8 cellular contexts compared by ENCODE assay signal in the genomic region with DNA sequence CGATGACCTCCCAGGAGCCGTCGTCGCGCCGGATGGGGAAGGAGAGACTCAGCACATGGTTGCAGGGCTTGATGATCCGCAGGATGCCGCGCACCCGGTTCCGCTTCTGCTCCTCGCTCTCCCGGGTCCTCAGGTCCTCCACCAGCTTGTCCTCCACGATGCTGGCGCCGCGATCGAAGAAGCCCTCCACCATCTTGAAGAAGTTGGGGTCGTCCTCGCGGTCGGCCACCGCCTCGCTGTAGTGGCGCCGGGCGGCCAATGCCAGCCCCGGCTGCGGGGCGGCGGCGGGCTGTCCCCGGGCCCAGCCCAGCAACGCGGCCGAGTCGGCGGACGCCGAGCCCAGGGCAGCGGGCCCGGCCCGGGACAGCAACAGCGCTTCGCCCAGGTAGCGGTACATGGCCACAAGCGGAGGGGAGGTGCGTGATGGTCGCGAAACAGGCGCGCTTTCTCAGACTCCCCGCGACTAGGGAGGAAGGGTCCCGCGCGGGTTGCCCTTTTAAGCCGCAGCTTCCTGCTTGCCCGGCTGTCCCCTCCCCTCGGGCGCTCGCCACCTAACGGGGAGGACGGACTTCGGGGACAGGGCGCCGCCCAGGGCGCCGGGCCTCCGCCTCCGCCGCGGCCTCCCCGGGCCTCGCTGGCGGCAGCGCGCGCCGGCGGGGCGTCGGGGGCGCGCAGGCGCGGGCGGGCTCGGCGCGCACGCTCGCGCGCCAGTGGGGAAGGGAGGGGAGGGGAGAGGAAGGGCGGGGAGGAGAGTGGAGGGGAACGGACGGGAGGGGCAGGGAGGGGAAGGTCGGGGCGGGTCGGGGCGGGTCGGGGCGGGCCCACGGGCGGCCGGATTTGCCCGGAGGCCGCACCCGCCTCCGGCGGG. TPM values are rescaled to one million over a fixed set of nuclear protein-coding genes. Genes with fewer than 3 reads are reported as not detected.
DNase-seq lines count a peak whose midpoint lies in the region; ATAC-seq and TF ChIP-seq lines count a peak whose summit lies in the region.

GLUD1 (minus strand) TSS at position 471 of the 868 bp plus-strand sequence; CDS start at position 397, 74 bp downstream.
SHLD2 (plus strand) TSS at position 834 of the 868 bp plus-strand sequence. CDS start 56,149 bp downstream, outside the sequence.

- H3K4me1 Mint-ChIP-seq in T-cell = peaks cover 46 to 67% (median 60%) of the 10 kb centered on the region in 3 donors

- H3K27ac Mint-ChIP-seq in T-cell = peak within 1 kb of the TSS; percentile 90 to 91

- intact Hi-C loops in heart right ventricle (cut with DNase I) = loop anchor here in 4 of 10 donors (5.0 to 10.0 kb wide), 3 partner anchors 120 to 160 kb away; no protein-coding TSS in a partner anchor
- intact Hi-C loops in posterior vena cava (cut with DNase I) = loop anchor here in 1 of 2 donors (10.0 kb wide), 1 partner anchor 120 kb away; no protein-coding TSS in a partner anchor
- intact Hi-C loops in upper lobe of right lung (cut with DNase I) = no loop called here

- 0 to 1% (median 0%) methylated on average over 34 to 105 of the region's 112 CpGs for WGBS in adipose tissue, 3 donors
- 0 to 1% methylated on average over 78 to 103 of the region's 112 CpGs for WGBS in heart right ventricle, 2 donors

- no peak for TF ChIP-seq CTCF in GM10266 (IDR thresholded peaks at IDR 0.05; ENCODE audit: control insufficient read depth, insufficient read depth, low read depth, missing control alignments)
- TF ChIP-seq CTCF in HFF-Myc (IDR thresholded peaks at IDR 0.05; ENCODE audit: low read depth, low read length, missing control alignments) = no peak
- no peak for TF ChIP-seq CTCF in NB4 (IDR thresholded peaks at IDR 0.05; ENCODE audit: low read depth, low read length)
- TF ChIP-seq CTCF in heart right ventricle (IDR thresholded peaks at IDR 0.05) = peak in 1 of 9 donors; percentile 16
- TF ChIP-seq CTCF in upper lobe of right lung (IDR thresholded peaks at IDR 0.05) = no peak

- TF ChIP-seq POLR2A in NB4 (IDR thresholded peaks at IDR 0.05; ENCODE audit: extremely low read depth, insufficient read length) = peak; percentile 86

- peak within 1 kb of the TSS; percentile 85 to 91 (median 90) for H3K4me3 Mint-ChIP-seq in T-cell

- POLR2A ChIA-PET in T-cell (lab: Charles Lee) = interaction anchor here in 1 of 2 donors (1.0 kb wide), 3 partner anchors 7 to 11 kb away, joined by 3 to 8 read pairs (median 4); no protein-coding TSS in a partner anchor

- DNase-seq in GM10266 (ENCODE audit: extremely low spot score) (peak; percentile 96), HFF-Myc (ENCODE audit: extremely low read depth, low read depth) (no peak), NB4 (ENCODE audit: low read depth) (peak; percentile 98), T-cell (peak; percentile 72 to 87 (median 81)), heart right ventricle (peak; percentile 91 to 92), posterior vena cava (ENCODE audit: low spot score) (peak; percentile 98), upper lobe of right lung (peak; percentile 97)

- peaks cover 0 to 58% (median 43%) of the 10 kb centered on the region in 9 donors for H3K4me1 ChIP-seq in heart right ventricle
- H3K4me1 ChIP-seq in upper lobe of right lung = peaks cover 41% of the 10 kb centered on the region

- peaks cover 0 to 34% (median 3%) of the 10 kb centered on the region in 9 donors for H3K36me3 ChIP-seq in heart right ventricle
- no peaks in the 10 kb centered on the region for H3K36me3 ChIP-seq in upper lobe of right lung

- ATAC-seq in T-cell (replicated peaks in 1 of 4) = peak; percentile 69 to 78 (median 76)
- ATAC-seq in heart right ventricle = peak; percentile 82 to 93 (median 84)
- peak; percentile 86 for ATAC-seq in upper lobe of right lung

- no peaks in the 10 kb centered on the region for H3K27me3 Mint-ChIP-seq in T-cell

- H3K4me3 ChIP-seq in HFF-Myc (replicated peaks; ENCODE audit: low read depth, low read length) = peak within 1 kb of the TSS; percentile 86
- H3K4me3 ChIP-seq in NB4 (ENCODE audit: low read depth, low read length) = peak within 1 kb of the TSS; percentile 91
- H3K4me3 ChIP-seq in heart right ventricle = peak within 1 kb of the TSS; percentile 56 to 94 (median 78)
- H3K4me3 ChIP-seq in upper lobe of right lung = peak within 1 kb of the TSS; percentile 82

- H3K9me3 ChIP-seq in heart right ventricle (no peaks in the 10 kb centered on the region), upper lobe of right lung (no peaks in the 10 kb centered on the region)

- H3K27ac ChIP-seq in adipose tissue (ENCODE audit: low read depth, low read length) = peak within 1 kb of the TSS; percentile 97
- peak within 1 kb of the TSS; percentile 96 to 99 (median 98) for H3K27ac ChIP-seq in heart right ventricle
- H3K27ac ChIP-seq in upper lobe of right lung = peak within 1 kb of the TSS; percentile 99

- H3K36me3 Mint-ChIP-seq in T-cell = peaks cover 15% of the 10 kb centered on the region

- H3K9me3 Mint-ChIP-seq in T-cell = no peaks in the 10 kb centered on the region

- CTCF ChIA-PET in T-cell (lab: Charles Lee) = interaction anchor here (0.6 to 1.0 kb wide), 3 partner anchors 11 to 394 kb away, joined by 3 to 4 read pairs (median 3); no protein-coding TSS in a partner anchor

- H3K27me3 ChIP-seq in heart right ventricle (no peaks in the 10 kb centered on the region), upper lobe of right lung (no peaks in the 10 kb centered on the region)

RNA-seq across cellular contexts. Expression of gene GLUD1, which starts in this region (rescaled TPM):
- total RNA-seq in T-cell (10 to 100 TPM; 71.0 to 89.2 (median 82.9) TPM), heart right ventricle (100 to 1,000 TPM in 7 of 10 donors, 10 to 100 TPM in 3; 85.9 to 130 (median 119) TPM), posterior vena cava (100 to 1,000 TPM; 126 to 138 TPM), upper lobe of right lung (120 TPM)
- polyA plus RNA-seq in adipose tissue (10 to 100 TPM; 44.9 to 83.7 (median 69.8) TPM), heart right ventricle (10 to 100 TPM; 38.0 to 66.8 TPM)

RNA-seq across cellular contexts. Expression of gene SHLD2, which starts in this region (rescaled TPM):
- total RNA-seq in T-cell = 10 to 100 TPM; 20.9 to 29.3 (median 22.1) TPM
- 10 to 100 TPM in 2 of 3 donors, 1 to 10 TPM in 1; 9.0 to 21.7 (median 15.0) TPM for polyA plus RNA-seq in adipose tissue
- total RNA-seq in heart right ventricle = 10 to 100 TPM in 8 of 10 donors, 1 to 10 TPM in 2; 9.5 to 16.1 (median 11.6) TPM
- polyA plus RNA-seq in heart right ventricle = 10 to 100 TPM in 1 of 2 donors, 1 to 10 TPM in 1; 9.4 to 10.0 TPM
- 10 to 100 TPM; 35.1 to 35.8 TPM for total RNA-seq in posterior vena cava
- total RNA-seq in upper lobe of right lung = 23.7 TPM
